In the genomic region with DNA sequence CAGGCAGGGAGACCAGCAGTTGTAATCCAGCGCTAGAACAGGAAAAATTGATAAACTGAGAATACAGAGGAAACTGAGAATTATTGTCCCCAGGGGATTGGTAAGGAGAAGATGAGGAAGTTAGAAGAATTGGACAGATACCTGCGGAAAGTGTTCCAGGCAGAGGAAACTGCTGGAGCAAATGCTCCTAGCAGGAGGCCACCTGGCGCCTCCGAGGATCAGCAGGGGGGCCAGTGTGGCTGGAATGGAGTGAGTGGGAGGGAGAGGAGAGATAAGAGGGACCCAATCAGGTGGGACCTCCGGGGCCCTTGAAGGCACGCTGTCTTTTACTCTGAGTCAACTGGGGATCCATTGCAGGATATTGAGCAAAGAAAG, we compare ENCODE assay signal across 1 cellular context.
TF ChIP-seq lines count a peak whose summit lies in the region.

No MANE protein-coding gene starts in this region.

TF ChIP-seq in K562, 482 proteins besides CTCF, POLR2A, EP300 and RAD21 (continued from another document and continues in another):
- TF ChIP-seq MYC (IDR thresholded peaks at IDR 0.05; ENCODE audit: low read depth, low read length) = peak; percentile 47; the same call in 1 of the 2 replicates
- no peak for TF ChIP-seq MYC (CRISPR knock-in tag; IDR thresholded peaks at IDR 0.05; ENCODE audit: borderline replicate concordance, low read depth)
- TF ChIP-seq RBBP5 (IDR thresholded peaks at IDR 0.05; ENCODE audit: borderline replicate concordance, insufficient read depth, low read length, poor library complexity, severe bottlenecking) = no peak
- TF ChIP-seq ATF1 (CRISPR knock-in tag; IDR thresholded peaks at IDR 0.05) = no peak
- no peak for TF ChIP-seq ATF1 (tag; IDR thresholded peaks at IDR 0.05)
- peak; percentile 71 for TF ChIP-seq DPF2 (IDR thresholded peaks at IDR 0.05)
- no peak for TF ChIP-seq JUN (IDR thresholded peaks at IDR 0.05; ENCODE audit: borderline replicate concordance, low read depth, low read length)
- no peak for TF ChIP-seq JUN (CRISPR knock-in tag; IDR thresholded peaks at IDR 0.05; ENCODE audit: borderline replicate concordance)
- peak in 1 of 2 experiments; percentile 36; a peak in 1 of 4 replicates for TF ChIP-seq MAZ (CRISPR knock-in tag; conservative IDR thresholded peaks at IDR 0.05 in 1 of 2, IDR thresholded peaks at IDR 0.05 in 1 of 2)
- TF ChIP-seq, protein P1, sequence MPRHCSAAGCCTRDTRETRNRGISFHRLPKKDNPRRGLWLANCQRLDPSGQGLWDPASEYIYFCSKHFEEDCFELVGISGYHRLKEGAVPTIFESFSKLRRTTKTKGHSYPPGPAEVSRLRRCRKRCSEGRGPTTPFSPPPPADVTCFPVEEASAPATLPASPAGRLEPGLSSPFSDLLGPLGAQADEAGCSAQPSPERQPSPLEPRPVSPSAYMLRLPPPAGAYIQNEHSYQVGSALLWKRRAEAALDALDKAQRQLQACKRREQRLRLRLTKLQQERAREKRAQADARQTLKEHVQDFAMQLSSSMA (CRISPR knock-in tag; IDR thresholded peaks at IDR 0.05) = no peak
- peak; percentile 63; the same call in 1 of the 2 replicates for TF ChIP-seq CC2D1A (IDR thresholded peaks at IDR 0.05)
- 0 out of 2 replicates have a peak, but pooled peaks have one; percentile 19 for TF ChIP-seq LEF1 (IDR thresholded peaks at IDR 0.05)
- peak; percentile 62; the same call in 1 of the 2 replicates for TF ChIP-seq SMARCA4 (IDR thresholded peaks at IDR 0.05)
- TF ChIP-seq ZBTB7A (IDR thresholded peaks at IDR 0.05; ENCODE audit: borderline replicate concordance, control insufficient read depth, low read depth, low read length) = 0 out of 2 replicates have a peak, but pooled peaks have one; percentile 27
- TF ChIP-seq, protein P2, sequence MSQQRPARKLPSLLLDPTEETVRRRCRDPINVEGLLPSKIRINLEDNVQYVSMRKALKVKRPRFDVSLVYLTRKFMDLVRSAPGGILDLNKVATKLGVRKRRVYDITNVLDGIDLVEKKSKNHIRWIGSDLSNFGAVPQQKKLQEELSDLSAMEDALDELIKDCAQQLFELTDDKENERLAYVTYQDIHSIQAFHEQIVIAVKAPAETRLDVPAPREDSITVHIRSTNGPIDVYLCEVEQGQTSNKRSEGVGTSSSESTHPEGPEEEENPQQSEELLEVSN (IDR thresholded peaks at IDR 0.05; ENCODE audit: borderline replicate concordance in 1 of 2, extremely low read depth in 1 of 2, insufficient read depth in 1 of 2, insufficient read length in 1 of 2, low read depth in 1 of 2, low read length in 1 of 2, poor library complexity in 1 of 2, severe bottlenecking in 1 of 2) = peak; percentile 30 to 70
- TF ChIP-seq GATAD2B (IDR thresholded peaks at IDR 0.05; ENCODE audit: borderline replicate concordance) = peak; percentile 27; the same call in 1 of the 2 replicates
- TF ChIP-seq ZNF217 (CRISPR knock-in tag; IDR thresholded peaks at IDR 0.05) = no peak
- TF ChIP-seq ZBTB8A (IDR thresholded peaks at IDR 0.05; ENCODE audit: partially characterized antibody) = no peak
- TF ChIP-seq, protein P3, sequence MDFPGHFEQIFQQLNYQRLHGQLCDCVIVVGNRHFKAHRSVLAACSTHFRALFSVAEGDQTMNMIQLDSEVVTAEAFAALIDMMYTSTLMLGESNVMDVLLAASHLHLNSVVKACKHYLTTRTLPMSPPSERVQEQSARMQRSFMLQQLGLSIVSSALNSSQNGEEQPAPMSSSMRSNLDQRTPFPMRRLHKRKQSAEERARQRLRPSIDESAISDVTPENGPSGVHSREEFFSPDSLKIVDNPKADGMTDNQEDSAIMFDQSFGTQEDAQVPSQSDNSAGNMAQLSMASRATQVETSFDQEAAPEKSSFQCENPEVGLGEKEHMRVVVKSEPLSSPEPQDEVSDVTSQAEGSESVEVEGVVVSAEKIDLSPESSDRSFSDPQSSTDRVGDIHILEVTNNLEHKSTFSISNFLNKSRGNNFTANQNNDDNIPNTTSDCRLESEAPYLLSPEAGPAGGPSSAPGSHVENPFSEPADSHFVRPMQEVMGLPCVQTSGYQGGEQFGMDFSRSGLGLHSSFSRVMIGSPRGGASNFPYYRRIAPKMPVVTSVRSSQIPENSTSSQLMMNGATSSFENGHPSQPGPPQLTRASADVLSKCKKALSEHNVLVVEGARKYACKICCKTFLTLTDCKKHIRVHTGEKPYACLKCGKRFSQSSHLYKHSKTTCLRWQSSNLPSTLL (IDR thresholded peaks at IDR 0.05) = peak; percentile 47; the same call in 1 of the 2 replicates
- TF ChIP-seq, protein P4, sequence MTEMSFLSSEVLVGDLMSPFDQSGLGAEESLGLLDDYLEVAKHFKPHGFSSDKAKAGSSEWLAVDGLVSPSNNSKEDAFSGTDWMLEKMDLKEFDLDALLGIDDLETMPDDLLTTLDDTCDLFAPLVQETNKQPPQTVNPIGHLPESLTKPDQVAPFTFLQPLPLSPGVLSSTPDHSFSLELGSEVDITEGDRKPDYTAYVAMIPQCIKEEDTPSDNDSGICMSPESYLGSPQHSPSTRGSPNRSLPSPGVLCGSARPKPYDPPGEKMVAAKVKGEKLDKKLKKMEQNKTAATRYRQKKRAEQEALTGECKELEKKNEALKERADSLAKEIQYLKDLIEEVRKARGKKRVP (CRISPR knock-in tag; IDR thresholded peaks at IDR 0.05) = no peak
- TF ChIP-seq, protein P5, sequence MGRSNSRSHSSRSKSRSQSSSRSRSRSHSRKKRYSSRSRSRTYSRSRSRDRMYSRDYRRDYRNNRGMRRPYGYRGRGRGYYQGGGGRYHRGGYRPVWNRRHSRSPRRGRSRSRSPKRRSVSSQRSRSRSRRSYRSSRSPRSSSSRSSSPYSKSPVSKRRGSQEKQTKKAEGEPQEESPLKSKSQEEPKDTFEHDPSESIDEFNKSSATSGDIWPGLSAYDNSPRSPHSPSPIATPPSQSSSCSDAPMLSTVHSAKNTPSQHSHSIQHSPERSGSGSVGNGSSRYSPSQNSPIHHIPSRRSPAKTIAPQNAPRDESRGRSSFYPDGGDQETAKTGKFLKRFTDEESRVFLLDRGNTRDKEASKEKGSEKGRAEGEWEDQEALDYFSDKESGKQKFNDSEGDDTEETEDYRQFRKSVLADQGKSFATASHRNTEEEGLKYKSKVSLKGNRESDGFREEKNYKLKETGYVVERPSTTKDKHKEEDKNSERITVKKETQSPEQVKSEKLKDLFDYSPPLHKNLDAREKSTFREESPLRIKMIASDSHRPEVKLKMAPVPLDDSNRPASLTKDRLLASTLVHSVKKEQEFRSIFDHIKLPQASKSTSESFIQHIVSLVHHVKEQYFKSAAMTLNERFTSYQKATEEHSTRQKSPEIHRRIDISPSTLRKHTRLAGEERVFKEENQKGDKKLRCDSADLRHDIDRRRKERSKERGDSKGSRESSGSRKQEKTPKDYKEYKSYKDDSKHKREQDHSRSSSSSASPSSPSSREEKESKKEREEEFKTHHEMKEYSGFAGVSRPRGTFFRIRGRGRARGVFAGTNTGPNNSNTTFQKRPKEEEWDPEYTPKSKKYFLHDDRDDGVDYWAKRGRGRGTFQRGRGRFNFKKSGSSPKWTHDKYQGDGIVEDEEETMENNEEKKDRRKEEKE (IDR thresholded peaks at IDR 0.05; ENCODE audit: borderline replicate concordance in 1 of 2, control insufficient read depth in 1 of 2, low read depth in 2 of 2, low read length in 1 of 2) = no peak
- no peak for TF ChIP-seq ZFP36 (IDR thresholded peaks at IDR 0.05; ENCODE audit: low read depth, low read length, partially characterized antibody)
- TF ChIP-seq NFE2 (IDR thresholded peaks at IDR 0.05; ENCODE audit: low read depth) = no peak
- no peak for TF ChIP-seq ZZZ3 (IDR thresholded peaks at IDR 0.05)
- no peak for TF ChIP-seq KAT7 (CRISPR knock-in tag; IDR thresholded peaks at IDR 0.05; ENCODE audit: borderline replicate concordance)
- no peak for TF ChIP-seq TARDBP (IDR thresholded peaks at IDR 0.05)
- TF ChIP-seq, protein P6, sequence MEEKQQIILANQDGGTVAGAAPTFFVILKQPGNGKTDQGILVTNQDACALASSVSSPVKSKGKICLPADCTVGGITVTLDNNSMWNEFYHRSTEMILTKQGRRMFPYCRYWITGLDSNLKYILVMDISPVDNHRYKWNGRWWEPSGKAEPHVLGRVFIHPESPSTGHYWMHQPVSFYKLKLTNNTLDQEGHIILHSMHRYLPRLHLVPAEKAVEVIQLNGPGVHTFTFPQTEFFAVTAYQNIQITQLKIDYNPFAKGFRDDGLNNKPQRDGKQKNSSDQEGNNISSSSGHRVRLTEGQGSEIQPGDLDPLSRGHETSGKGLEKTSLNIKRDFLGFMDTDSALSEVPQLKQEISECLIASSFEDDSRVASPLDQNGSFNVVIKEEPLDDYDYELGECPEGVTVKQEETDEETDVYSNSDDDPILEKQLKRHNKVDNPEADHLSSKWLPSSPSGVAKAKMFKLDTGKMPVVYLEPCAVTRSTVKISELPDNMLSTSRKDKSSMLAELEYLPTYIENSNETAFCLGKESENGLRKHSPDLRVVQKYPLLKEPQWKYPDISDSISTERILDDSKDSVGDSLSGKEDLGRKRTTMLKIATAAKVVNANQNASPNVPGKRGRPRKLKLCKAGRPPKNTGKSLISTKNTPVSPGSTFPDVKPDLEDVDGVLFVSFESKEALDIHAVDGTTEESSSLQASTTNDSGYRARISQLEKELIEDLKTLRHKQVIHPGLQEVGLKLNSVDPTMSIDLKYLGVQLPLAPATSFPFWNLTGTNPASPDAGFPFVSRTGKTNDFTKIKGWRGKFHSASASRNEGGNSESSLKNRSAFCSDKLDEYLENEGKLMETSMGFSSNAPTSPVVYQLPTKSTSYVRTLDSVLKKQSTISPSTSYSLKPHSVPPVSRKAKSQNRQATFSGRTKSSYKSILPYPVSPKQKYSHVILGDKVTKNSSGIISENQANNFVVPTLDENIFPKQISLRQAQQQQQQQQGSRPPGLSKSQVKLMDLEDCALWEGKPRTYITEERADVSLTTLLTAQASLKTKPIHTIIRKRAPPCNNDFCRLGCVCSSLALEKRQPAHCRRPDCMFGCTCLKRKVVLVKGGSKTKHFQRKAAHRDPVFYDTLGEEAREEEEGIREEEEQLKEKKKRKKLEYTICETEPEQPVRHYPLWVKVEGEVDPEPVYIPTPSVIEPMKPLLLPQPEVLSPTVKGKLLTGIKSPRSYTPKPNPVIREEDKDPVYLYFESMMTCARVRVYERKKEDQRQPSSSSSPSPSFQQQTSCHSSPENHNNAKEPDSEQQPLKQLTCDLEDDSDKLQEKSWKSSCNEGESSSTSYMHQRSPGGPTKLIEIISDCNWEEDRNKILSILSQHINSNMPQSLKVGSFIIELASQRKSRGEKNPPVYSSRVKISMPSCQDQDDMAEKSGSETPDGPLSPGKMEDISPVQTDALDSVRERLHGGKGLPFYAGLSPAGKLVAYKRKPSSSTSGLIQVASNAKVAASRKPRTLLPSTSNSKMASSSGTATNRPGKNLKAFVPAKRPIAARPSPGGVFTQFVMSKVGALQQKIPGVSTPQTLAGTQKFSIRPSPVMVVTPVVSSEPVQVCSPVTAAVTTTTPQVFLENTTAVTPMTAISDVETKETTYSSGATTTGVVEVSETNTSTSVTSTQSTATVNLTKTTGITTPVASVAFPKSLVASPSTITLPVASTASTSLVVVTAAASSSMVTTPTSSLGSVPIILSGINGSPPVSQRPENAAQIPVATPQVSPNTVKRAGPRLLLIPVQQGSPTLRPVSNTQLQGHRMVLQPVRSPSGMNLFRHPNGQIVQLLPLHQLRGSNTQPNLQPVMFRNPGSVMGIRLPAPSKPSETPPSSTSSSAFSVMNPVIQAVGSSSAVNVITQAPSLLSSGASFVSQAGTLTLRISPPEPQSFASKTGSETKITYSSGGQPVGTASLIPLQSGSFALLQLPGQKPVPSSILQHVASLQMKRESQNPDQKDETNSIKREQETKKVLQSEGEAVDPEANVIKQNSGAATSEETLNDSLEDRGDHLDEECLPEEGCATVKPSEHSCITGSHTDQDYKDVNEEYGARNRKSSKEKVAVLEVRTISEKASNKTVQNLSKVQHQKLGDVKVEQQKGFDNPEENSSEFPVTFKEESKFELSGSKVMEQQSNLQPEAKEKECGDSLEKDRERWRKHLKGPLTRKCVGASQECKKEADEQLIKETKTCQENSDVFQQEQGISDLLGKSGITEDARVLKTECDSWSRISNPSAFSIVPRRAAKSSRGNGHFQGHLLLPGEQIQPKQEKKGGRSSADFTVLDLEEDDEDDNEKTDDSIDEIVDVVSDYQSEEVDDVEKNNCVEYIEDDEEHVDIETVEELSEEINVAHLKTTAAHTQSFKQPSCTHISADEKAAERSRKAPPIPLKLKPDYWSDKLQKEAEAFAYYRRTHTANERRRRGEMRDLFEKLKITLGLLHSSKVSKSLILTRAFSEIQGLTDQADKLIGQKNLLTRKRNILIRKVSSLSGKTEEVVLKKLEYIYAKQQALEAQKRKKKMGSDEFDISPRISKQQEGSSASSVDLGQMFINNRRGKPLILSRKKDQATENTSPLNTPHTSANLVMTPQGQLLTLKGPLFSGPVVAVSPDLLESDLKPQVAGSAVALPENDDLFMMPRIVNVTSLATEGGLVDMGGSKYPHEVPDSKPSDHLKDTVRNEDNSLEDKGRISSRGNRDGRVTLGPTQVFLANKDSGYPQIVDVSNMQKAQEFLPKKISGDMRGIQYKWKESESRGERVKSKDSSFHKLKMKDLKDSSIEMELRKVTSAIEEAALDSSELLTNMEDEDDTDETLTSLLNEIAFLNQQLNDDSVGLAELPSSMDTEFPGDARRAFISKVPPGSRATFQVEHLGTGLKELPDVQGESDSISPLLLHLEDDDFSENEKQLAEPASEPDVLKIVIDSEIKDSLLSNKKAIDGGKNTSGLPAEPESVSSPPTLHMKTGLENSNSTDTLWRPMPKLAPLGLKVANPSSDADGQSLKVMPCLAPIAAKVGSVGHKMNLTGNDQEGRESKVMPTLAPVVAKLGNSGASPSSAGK (IDR thresholded peaks at IDR 0.05) = peak; percentile 46
- TF ChIP-seq, protein P7, sequence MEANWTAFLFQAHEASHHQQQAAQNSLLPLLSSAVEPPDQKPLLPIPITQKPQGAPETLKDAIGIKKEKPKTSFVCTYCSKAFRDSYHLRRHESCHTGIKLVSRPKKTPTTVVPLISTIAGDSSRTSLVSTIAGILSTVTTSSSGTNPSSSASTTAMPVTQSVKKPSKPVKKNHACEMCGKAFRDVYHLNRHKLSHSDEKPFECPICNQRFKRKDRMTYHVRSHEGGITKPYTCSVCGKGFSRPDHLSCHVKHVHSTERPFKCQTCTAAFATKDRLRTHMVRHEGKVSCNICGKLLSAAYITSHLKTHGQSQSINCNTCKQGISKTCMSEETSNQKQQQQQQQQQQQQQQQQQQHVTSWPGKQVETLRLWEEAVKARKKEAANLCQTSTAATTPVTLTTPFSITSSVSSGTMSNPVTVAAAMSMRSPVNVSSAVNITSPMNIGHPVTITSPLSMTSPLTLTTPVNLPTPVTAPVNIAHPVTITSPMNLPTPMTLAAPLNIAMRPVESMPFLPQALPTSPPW (CRISPR knock-in tag; IDR thresholded peaks at IDR 0.05) = peak; percentile 76
- TF ChIP-seq CTBP1 (IDR thresholded peaks at IDR 0.05; ENCODE audit: borderline replicate concordance) = peak; percentile 62
- peak in 1 of 2 experiments; percentile 65; a peak in 1 of 4 replicates for TF ChIP-seq SRF (CRISPR knock-in tag; IDR thresholded peaks at IDR 0.05)
- no peak for TF ChIP-seq POLR2AphosphoS2 (IDR thresholded peaks at IDR 0.05; ENCODE audit: low read length)
- no peak; the same call in 1 of the 2 replicates for TF ChIP-seq TEAD4 (IDR thresholded peaks at IDR 0.05; ENCODE audit: low read length)
- no peak for TF ChIP-seq TEAD4 (CRISPR knock-in tag; IDR thresholded peaks at IDR 0.05; ENCODE audit: borderline replicate concordance)
- TF ChIP-seq ZKSCAN3 (CRISPR knock-in tag; IDR thresholded peaks at IDR 0.05) = no peak
- no peak for TF ChIP-seq ZNF507 (tag; conservative IDR thresholded peaks at IDR 0.05)
- TF ChIP-seq ESRRA (IDR thresholded peaks at IDR 0.05; ENCODE audit: borderline replicate concordance, low read depth) = no peak
- TF ChIP-seq HLTF (IDR thresholded peaks at IDR 0.05) = no peak
- TF ChIP-seq BRCA1 (IDR thresholded peaks at IDR 0.05) = no peak
- TF ChIP-seq BRCA1 (CRISPR knock-in tag; IDR thresholded peaks at IDR 0.05) = no peak
- TF ChIP-seq CBFA2T3 (IDR thresholded peaks at IDR 0.05) = peak; percentile 60
